In genomic region chr22:20783844-20784723, GRCh38 we compare ENCODE assay signal across 8 cellular contexts. TPM values are rescaled to one million over a fixed set of nuclear protein-coding genes. Genes with fewer than 3 reads are reported as not detected.
A peak's percentile ranks its signal among the peaks of the same experiment; 100 is the strongest.
DNase-seq lines count a peak whose midpoint lies in the region; ATAC-seq, FAIRE-seq and TF ChIP-seq lines count a peak whose summit lies in the region.

No MANE protein-coding gene starts in this region.

- H3K4me1 ChIP-seq in parathyroid adenoma = no peaks in the 10 kb centered on the region

- peaks cover 5% of the 10 kb centered on the region for H3K4me1 Mint-ChIP-seq in CD14-positive monocyte
- peaks cover 14% of the 10 kb centered on the region for H3K4me1 Mint-ChIP-seq in activated CD8-positive, alpha-beta memory T cell treated with anti-CD3 and anti-CD28 coated beads, Interleukin-2, amount 10 ng/mL, durations not matched to agents 7 days and 5 days

- H3K4me2 ChIP-seq in parathyroid adenoma (ENCODE audit: low read length) = no peak overlapping the region

- intact Hi-C loops in CD14-positive monocyte (cut with micrococcal nuclease) = no loop called here

- H3K9me3 ChIP-seq in parathyroid adenoma (ENCODE audit: control insufficient read depth, low read length) = no peaks in the 10 kb centered on the region

- no peaks in the 10 kb centered on the region for H3K36me3 ChIP-seq in parathyroid adenoma (ENCODE audit: control insufficient read depth, insufficient read depth, low read length)

- no peaks in the 10 kb centered on the region for H3K79me2 ChIP-seq in parathyroid adenoma

- no peak overlapping the region for H2AFZ ChIP-seq in parathyroid adenoma

- no peak overlapping the region for H3K9ac ChIP-seq in parathyroid adenoma

- no peak overlapping the region for H3K4me3 Mint-ChIP-seq in CD14-positive monocyte
- H3K4me3 Mint-ChIP-seq in activated CD8-positive, alpha-beta memory T cell treated with anti-CD3 and anti-CD28 coated beads, Interleukin-2, amount 10 ng/mL, durations not matched to agents 7 days and 5 days = no peak overlapping the region

- peaks cover 0 to 2% (median 0%) of the 10 kb centered on the region in 3 donors for H3K27me3 Mint-ChIP-seq in CD14-positive monocyte (ENCODE audit: low read depth in 3 of 3)
- H3K27me3 Mint-ChIP-seq in activated CD8-positive, alpha-beta memory T cell treated with anti-CD3 and anti-CD28 coated beads, Interleukin-2, amount 10 ng/mL, durations not matched to agents 7 days and 5 days = no peaks in the 10 kb centered on the region

- no peak overlapping the region for H3K4me3 ChIP-seq in parathyroid adenoma (ENCODE audit: low read depth, low read length)

- no peaks in the 10 kb centered on the region for H3K9me3 Mint-ChIP-seq in CD14-positive monocyte
- no peaks in the 10 kb centered on the region for H3K9me3 Mint-ChIP-seq in activated CD8-positive, alpha-beta memory T cell treated with anti-CD3 and anti-CD28 coated beads, Interleukin-2, amount 10 ng/mL, durations not matched to agents 7 days and 5 days (ENCODE audit: low read depth)

- peak overlapping the region in 2 of 7 donors; percentile 45 to 65 for H3K27ac Mint-ChIP-seq in CD14-positive monocyte
- H3K27ac Mint-ChIP-seq in activated CD8-positive, alpha-beta memory T cell treated with anti-CD3 and anti-CD28 coated beads, Interleukin-2, amount 10 ng/mL, durations not matched to agents 7 days and 5 days = no peak overlapping the region

- peak; percentile 78 for ATAC-seq in activated CD8-positive, alpha-beta memory T cell treated with anti-CD3 and anti-CD28 coated beads, Interleukin-2, amount 10 ng/mL, durations not matched to agents 7 days and 5 days
- ATAC-seq in HG03460 (IDR thresholded peaks at IDR 0.05; ENCODE audit: unreplicated experiment) = no peak

- CTCF ChIA-PET in activated CD8-positive, alpha-beta memory T cell treated with anti-CD3 and anti-CD28 coated beads, Interleukin-2, amount 10 ng/mL, durations not matched to agents 7 days and 5 days (lab: Charles Lee) = interaction anchor here (0.6 to 4.6 kb wide), 26 partner anchors 8 to 366 kb away, joined by 3 to 30 read pairs (median 4); partner anchors contain the start of genes MED15 and SERPIND1

- H3K27ac ChIP-seq in parathyroid adenoma = no peak overlapping the region

- no peak for DNase-seq in CD14-positive monocyte (ENCODE audit: low spot score)
- peak; percentile 53 for DNase-seq in GM19239 (ENCODE audit: insufficient read length, low spot score)
- DNase-seq in NCI-H774 (lab: John Stamatoyannopoulos, UW) = peak; percentile 31
- DNase-seq in activated CD8-positive, alpha-beta memory T cell treated with anti-CD3 and anti-CD28 coated beads, Interleukin-2, amount 10 ng/mL, durations not matched to agents 7 days and 5 days = peak; percentile 72
- DNase-seq in fibroblast of the conjunctiva (ENCODE audit: low read depth) = peak; percentile 42
- DNase-seq in NCI-H1048 (lab: John Stamatoyannopoulos, UW) = no peak

- FAIRE-seq in GM19239 (lab: Jason Lieb, UNC) = peak; percentile 74

- H3K36me3 Mint-ChIP-seq in CD14-positive monocyte = peaks cover 64 to 87% of the 10 kb centered on the region in 2 donors
- H3K36me3 Mint-ChIP-seq in activated CD8-positive, alpha-beta memory T cell treated with anti-CD3 and anti-CD28 coated beads, Interleukin-2, amount 10 ng/mL, durations not matched to agents 7 days and 5 days = peaks cover 1% of the 10 kb centered on the region

- TF ChIP-seq CTCF in CD14-positive monocyte (IDR thresholded peaks at IDR 0.05) (peak; percentile 78), parathyroid adenoma (IDR thresholded peaks at IDR 0.05) (peak; percentile 34)

- no peaks in the 10 kb centered on the region for H3K27me3 ChIP-seq in parathyroid adenoma (ENCODE audit: control insufficient read depth, insufficient read depth, low read length)

RNA-seq across cellular contexts. Expression of gene SERPIND1, which starts 10.2 kb away (rescaled TPM):
- polyA plus RNA-seq in CD14-positive monocyte = not detected
- total RNA-seq in activated CD8-positive, alpha-beta memory T cell treated with anti-CD3 and anti-CD28 coated beads, Interleukin-2, amount 10 ng/mL, durations not matched to agents 7 days and 5 days = not detected

Comparison
In these comparisons a context has a peak if more than half of its experiments do, and no peak if none do; other contexts are left out.
1. DNase-seq: peak in GM19239 (single experiment), NCI-H774 (single experiment), activated CD8-positive, alpha-beta memory T cell treated with anti-CD3 and anti-CD28 coated beads, Interleukin-2, amount 10 ng/mL, durations not matched to agents 7 days and 5 days (single experiment) and fibroblast of the conjunctiva (single experiment); none in CD14-positive monocyte (single experiment) and NCI-H1048 (single experiment).